19 cellular contexts compared by ENCODE assay signal in genomic region chr13:64052526-64052925, GRCh38.
DNase-seq lines count a peak whose midpoint lies in the region; ATAC-seq, FAIRE-seq and TF ChIP-seq lines count a peak whose summit lies in the region.
"Had no signal": no experiment of that assay in that cellular context is flagged by ENCODE, and none has a peak within 500 bp of the region (broad histone marks: within the 10 kb centered on the region; RNA-seq: fewer than 3 reads in every experiment).

No MANE protein-coding gene starts in this region.

- in situ Hi-C loops in GM12878 (cut with MboI), result no loop called here

- no peaks in the 10 kb centered on the region for H3K4me1 ChIP-seq in OCI-LY3 (ENCODE audit: low read length)
- H3K4me1 ChIP-seq in GM12878 (ENCODE audit: control insufficient read depth, insufficient read depth, low read length), result no peaks in the 10 kb centered on the region
- H3K4me1 ChIP-seq in psoas muscle, result no peaks in the 10 kb centered on the region
- H3K4me1 ChIP-seq: Caco-2 had no signal

- SMC1A ChIA-PET in GM12878 (lab: Charles Lee; ENCODE audit: uncharacterized antibody, unreplicated experiment), result interaction anchor here (0.6 to 0.8 kb wide), 3 partner anchors 19 to 371 kb away, joined by 3 read pairs; no protein-coding TSS in a partner anchor

- WGBS in GM12878 (ENCODE audit: insufficient coverage, insufficient replicate concordance, low lambda C conversion rate, missing lambda C conversion rate), result 0% methylated on average over 1 of the region's 1 CpG
- WGBS in psoas muscle, 3 donors, result 74 to 91% (median 82%) methylated on average over 1 of the region's 1 CpG

- DNase-seq in GF-D8 (lab: John Stamatoyannopoulos, UW) (peak; percentile 20), GM12878 (ENCODE audit: low read depth, low spot score) (no peak), psoas muscle (no peak), iPS-NIHi7 (ENCODE audit: extremely low spot score) (no peak), CD1c-positive myeloid dendritic cell (ENCODE audit: extremely low spot score) (no peak), NCI-H2107 treated with DMSO at 0.1 percent for 48 hours (lab: John Stamatoyannopoulos, UW; ENCODE audit: unreplicated experiment) (no peak)
- DNase-seq: Caco-2, GM23248, KG1, NCI-H1417, NCI-H2029 treated with DMSO at 0.1 percent for 48 hours, NCI-H2227 treated with DMSO at 0.1 percent for 48 hours, NCI-H526, PC-3, SK-N-SH, T-helper 17 cell had no signal

- no peaks in the 10 kb centered on the region for H4K20me1 ChIP-seq in OCI-LY3 (ENCODE audit: insufficient read depth, low read length)
- H4K20me1 ChIP-seq in GM12878 (ENCODE audit: control insufficient read depth, insufficient read depth), result no peaks in the 10 kb centered on the region

- H2AFZ ChIP-seq in OCI-LY3 (ENCODE audit: low read depth, low read length), result peak overlapping the region; percentile 5; the same call in 1 of the 2 replicates
- no peak overlapping the region for H2AFZ ChIP-seq in GM12878 (ENCODE audit: control insufficient read depth, low read depth, low read length)
- H2AFZ ChIP-seq: GM23248 had no signal

- H3K27me3 ChIP-seq in OCI-LY3 (ENCODE audit: low read depth, low read length), result no peaks in the 10 kb centered on the region
- no peaks in the 10 kb centered on the region for H3K27me3 ChIP-seq in GM12878 (replicated peaks in 1 of 2; ENCODE audit: control insufficient read depth in 2 of 2, insufficient read depth in 2 of 2, low read length in 1 of 2)
- no peaks in the 10 kb centered on the region for H3K27me3 ChIP-seq in psoas muscle (ENCODE audit: insufficient read depth in 3 of 3, low read length in 2 of 3)

- FAIRE-seq in GM12878 (lab: Jason Lieb, UNC), result no peak
- FAIRE-seq: GM12892 had no signal

- TF ChIP-seq EP300 in GM12878 (IDR thresholded peaks at IDR 0.05; ENCODE audit: borderline replicate concordance in 1 of 2, control insufficient read depth in 1 of 2, low read depth in 2 of 2, low read length in 2 of 2), result no peak

- no peak for TF ChIP-seq RAD21 in GM12878 (IDR thresholded peaks at IDR 0.05; ENCODE audit: insufficient read depth, low read depth, low read length)

- TF ChIP-seq POLR2A in GM12878 (IDR thresholded peaks at IDR 0.05; ENCODE audit: low read depth, low read length), result no peak

- CTCF ChIA-PET in GM12878 (lab: Yijun Ruan, JAX), result interaction anchor here (0.7 kb wide), 1 partner anchor 177 kb away, joined by 3 read pairs; no protein-coding TSS in a partner anchor

- no peaks in the 10 kb centered on the region for H3K36me3 ChIP-seq in OCI-LY3 (replicated peaks; ENCODE audit: low read depth, low read length)
- no peaks in the 10 kb centered on the region for H3K36me3 ChIP-seq in GM12878 (ENCODE audit: control insufficient read depth in 2 of 2, insufficient read depth in 2 of 2, low read length in 1 of 2)
- no peaks in the 10 kb centered on the region for H3K36me3 ChIP-seq in psoas muscle (ENCODE audit: insufficient read depth in 1 of 2, low read depth in 1 of 2)

- H3K9me3 ChIP-seq in OCI-LY3 (ENCODE audit: insufficient read depth, low read length) (no peaks in the 10 kb centered on the region), GM12878 (replicated peaks; ENCODE audit: control insufficient read depth, insufficient read depth, low read length) (no peaks in the 10 kb centered on the region), psoas muscle (no peaks in the 10 kb centered on the region)
- H3K9me3 ChIP-seq: Caco-2, SK-N-SH had no signal

- H3K9ac ChIP-seq in OCI-LY3 (ENCODE audit: low read length), result no peak overlapping the region
- H3K9ac ChIP-seq in GM12878 (ENCODE audit: control insufficient read depth, insufficient read depth, low read length), result no peak overlapping the region
- H3K9ac ChIP-seq: GM23248, SK-N-SH had no signal

- ATAC-seq in GM12878 (0 out of 3 replicates have a peak, but pooled peaks have one; percentile 5), psoas muscle (no peak)
- ATAC-seq: PC-3, T-helper 17 cell had no signal

- no TSS peak for BruUV-seq in GM12878 (replicated peaks; lab: Mats Ljungman, UMichigan)

- RAD21 ChIA-PET in GM12878 (lab: Charles Lee; ENCODE audit: unreplicated experiment), result no interaction called here

- intact Hi-C loops in GM12878 (cut with micrococcal nuclease; ENCODE audit: unreplicated experiment), result no loop called here
- intact Hi-C loops in psoas muscle (cut with DNase I), result no loop called here

- no peak overlapping the region for H3K27ac ChIP-seq in OCI-LY3 (ENCODE audit: low read length)
- no peak overlapping the region for H3K27ac ChIP-seq in GM12878 (ENCODE audit: control insufficient read depth, insufficient read depth)
- no peak overlapping the region for H3K27ac ChIP-seq in psoas muscle
- H3K27ac ChIP-seq: C4-2B, GM23248 had no signal

- TF ChIP-seq CTCF in OCI-LY3 (IDR thresholded peaks at IDR 0.05; ENCODE audit: low read depth, low read length), result no peak
- no peak for TF ChIP-seq CTCF in GM12878 (IDR thresholded peaks at IDR 0.05 in 2 of 3, conservative IDR thresholded peaks at IDR 0.05 in 1 of 3; ENCODE audit: control insufficient read depth in 2 of 3, extremely low read depth in 1 of 3, insufficient read depth in 1 of 3, low read depth in 3 of 3, low read length in 3 of 3)
- no peak for TF ChIP-seq CTCF in psoas muscle (IDR thresholded peaks at IDR 0.05)

- no peak overlapping the region for H3K4me3 ChIP-seq in OCI-LY3 (ENCODE audit: low read length)
- no peak overlapping the region for H3K4me3 ChIP-seq in GM12878
- no peak overlapping the region for H3K4me3 ChIP-seq in psoas muscle
- H3K4me3 ChIP-seq: GM23248 had no signal

- no peak overlapping the region for H3K4me2 ChIP-seq in OCI-LY3 (ENCODE audit: low read length)
- no peak overlapping the region for H3K4me2 ChIP-seq in GM12878 (ENCODE audit: control insufficient read depth, insufficient read depth)
- H3K4me2 ChIP-seq: SK-N-SH had no signal

- no peaks in the 10 kb centered on the region for H3K79me2 ChIP-seq in OCI-LY3 (ENCODE audit: low read length)
- no peaks in the 10 kb centered on the region for H3K79me2 ChIP-seq in GM12878 (ENCODE audit: control insufficient read depth, insufficient read depth, low read length)

- POLR2A ChIA-PET in GM12878 (lab: Charles Lee), result interaction anchor here (1.2 kb wide), 1 partner anchor 23 kb away, joined by 3 read pairs; no protein-coding TSS in a partner anchor

TF ChIP-seq in GM12878, 131 proteins besides CTCF, POLR2A, EP300 and RAD21:
- no peak for TF ChIP-seq CBX3 (IDR thresholded peaks at IDR 0.05; ENCODE audit: borderline replicate concordance, low read depth)
- TF ChIP-seq RBBP5 (conservative IDR thresholded peaks at IDR 0.05), result no peak
- TF ChIP-seq YBX1 (IDR thresholded peaks at IDR 0.05), result no peak
- TF ChIP-seq RAD51 (IDR thresholded peaks at IDR 0.05), result no peak
- no peak for TF ChIP-seq POLR2AphosphoS2 (IDR thresholded peaks at IDR 0.05; ENCODE audit: low read depth, low read length)
